In genomic region chr16:31213877-31214704, GRCh38 we compare ENCODE assay signal across 10 cellular contexts. TPM values are rescaled to one million over a fixed set of nuclear protein-coding genes. Genes with fewer than 3 reads are reported as not detected.
A peak's percentile ranks its signal among the peaks of the same experiment; 100 is the strongest.
DNase-seq lines count a peak whose midpoint lies in the region; ATAC-seq, FAIRE-seq and TF ChIP-seq lines count a peak whose summit lies in the region.
"Had no signal": no experiment of that assay in that cellular context is flagged by ENCODE, and none has a peak within 500 bp of the region (broad histone marks: within the 10 kb centered on the region; RNA-seq: fewer than 3 reads in every experiment).

TSS of gene TRIM72 (plus strand) at chr16:31214119. CDS start at chr16:31214739, 620 bp downstream.

- no peak within 1 kb of the TSS for H3K27ac ChIP-seq in AG04450 (ENCODE audit: low read depth, low read length)
- H3K27ac ChIP-seq in ectodermal cell (ENCODE audit: insufficient read depth, low read depth, low read length, poor library complexity, severe bottlenecking) = no peak within 1 kb of the TSS
- H3K27ac ChIP-seq in adrenal gland = no peak within 1 kb of the TSS

- no peak for FAIRE-seq in frontal cortex (lab: Jason Lieb, UNC)

- peaks cover 5% of the 10 kb centered on the region; the same call in 1 of the 2 replicates for H3K9me3 ChIP-seq in AG04450 (ENCODE audit: control insufficient read depth, insufficient read depth, low read length)
- no peaks in the 10 kb centered on the region for H3K9me3 ChIP-seq in ectodermal cell (ENCODE audit: control insufficient read depth, low read length)
- H3K9me3 ChIP-seq in adrenal gland (replicated peaks in 1 of 3) = no peaks in the 10 kb centered on the region

- WGBS in ectodermal cell, 2 experiments = 41 to 42% methylated on average over 25 of the region's 25 CpGs
- WGBS in adrenal gland, 4 donors = 66 to 88% (median 80%) methylated on average over 9 to 25 of the region's 25 CpGs

- DNase-seq in AG04450 (ENCODE audit: low read depth, low spot score) (no peak), LHCN-M2 (ENCODE audit: low read depth) (peak; percentile 95), adrenal gland (no peak), frontal cortex (ENCODE audit: low spot score in 2 of 2) (no peak)
- DNase-seq in natural killer cell treated with Interleukin-12 subunit alpha and Interleukin-12 subunit beta and Interleukin-15 and Interleukin-18, amount 100 ng/mL, for 72 hours (ENCODE audit: low spot score) = no peak
- DNase-seq: activated CD8-positive, alpha-beta memory T cell treated with anti-CD3 and anti-CD28 coated beads, Interleukin-2, amount 50 U/mL, for 48 hours; GDM1 had no signal

- TF ChIP-seq CTCF in AG04450 (IDR thresholded peaks at IDR 0.05; ENCODE audit: low read depth, low read length) = no peak
- TF ChIP-seq CTCF in adrenal gland (IDR thresholded peaks at IDR 0.05) = no peak

- H3K36me3 Mint-ChIP-seq in natural killer cell treated with Interleukin-12 subunit alpha and Interleukin-12 subunit beta and Interleukin-15 and Interleukin-18, amount 100 ng/mL, for 72 hours = no peaks in the 10 kb centered on the region

- H3K27ac Mint-ChIP-seq in natural killer cell treated with Interleukin-12 subunit alpha and Interleukin-12 subunit beta and Interleukin-15 and Interleukin-18, amount 100 ng/mL, for 72 hours = no peak within 1 kb of the TSS

- intact Hi-C loops in adrenal gland (cut with DNase I) = no loop called here

- no peaks in the 10 kb centered on the region for H3K9me3 Mint-ChIP-seq in natural killer cell treated with Interleukin-12 subunit alpha and Interleukin-12 subunit beta and Interleukin-15 and Interleukin-18, amount 100 ng/mL, for 72 hours

- peaks cover 7 to 21% of the 10 kb centered on the region in 2 donors for H3K27me3 Mint-ChIP-seq in natural killer cell treated with Interleukin-12 subunit alpha and Interleukin-12 subunit beta and Interleukin-15 and Interleukin-18, amount 100 ng/mL, for 72 hours

- POLR2A ChIA-PET in AG04450 (lab: Yijun Ruan, JAX) = interaction anchor here (1.9 kb wide), 1 partner anchor 12 kb away, joined by 6 read pairs; the partner anchor contains the start of gene PYCARD

- H3K36me3 ChIP-seq in ectodermal cell (ENCODE audit: control insufficient read depth, insufficient read depth, low read length) = no peaks in the 10 kb centered on the region
- no peaks in the 10 kb centered on the region for H3K36me3 ChIP-seq in adrenal gland (replicated peaks in 1 of 2)

- TF ChIP-seq POLR2A in adrenal gland (IDR thresholded peaks at IDR 0.05) = no peak

- ATAC-seq in natural killer cell treated with Interleukin-12 subunit alpha and Interleukin-12 subunit beta and Interleukin-15 and Interleukin-18, amount 100 ng/mL, for 72 hours = no peak
- ATAC-seq in GM19324 (IDR thresholded peaks at IDR 0.05; ENCODE audit: low FRiP score, unreplicated experiment) (no peak), HG03097 (IDR thresholded peaks at IDR 0.05; ENCODE audit: low FRiP score, unreplicated experiment) (no peak)

- CTCF ChIA-PET in AG04450 (lab: Charles Lee) = interaction anchor here (1.4 to 1.6 kb wide), 2 partner anchors 169 to 654 kb away, joined by 4 to 5 read pairs; no protein-coding TSS in a partner anchor

- H3K4me1 ChIP-seq in ectodermal cell (ENCODE audit: control insufficient read depth, insufficient read depth, low read length) (peaks cover 17% of the 10 kb centered on the region), adrenal gland (replicated peaks in 1 of 2) (peaks cover 16 to 21% of the 10 kb centered on the region in 2 donors)

- peaks cover 15 to 18% of the 10 kb centered on the region in 2 donors for H3K4me1 Mint-ChIP-seq in natural killer cell treated with Interleukin-12 subunit alpha and Interleukin-12 subunit beta and Interleukin-15 and Interleukin-18, amount 100 ng/mL, for 72 hours (ENCODE audit: low read depth in 2 of 2)

- peak within 1 kb of the TSS; percentile 59 for H3K4me3 ChIP-seq in AG04450 (ENCODE audit: low read depth, low read length)
- H3K4me3 ChIP-seq in ectodermal cell (ENCODE audit: insufficient read depth, low read depth, low read length) = peak within 1 kb of the TSS; percentile 44
- H3K4me3 ChIP-seq in adrenal gland = peak within 1 kb of the TSS in 2 of 4 donors; percentile 51 to 62

- H3K27me3 ChIP-seq in AG04450 (ENCODE audit: control insufficient read depth, insufficient read depth, low read length) (peaks cover 56% of the 10 kb centered on the region), ectodermal cell (ENCODE audit: control insufficient read depth, insufficient read depth, low read length, poor library complexity, severe bottlenecking) (peaks cover 62% of the 10 kb centered on the region), adrenal gland (peaks cover 22% of the 10 kb centered on the region)

- H3K4me3 Mint-ChIP-seq in natural killer cell treated with Interleukin-12 subunit alpha and Interleukin-12 subunit beta and Interleukin-15 and Interleukin-18, amount 100 ng/mL, for 72 hours = peak within 1 kb of the TSS; percentile 81

RNA-seq across cellular contexts. Expression of gene TRIM72, which starts in this region (rescaled TPM):
- polyA plus RNA-seq in AG04450 (2011; rRNA removed) (not detected in 2 replicates), adrenal gland (under 1 TPM in 2 of 3 donors, not detected in 1; 0.03 to 0.08 TPM)
- not detected in 2 replicates for polyA minus RNA-seq in AG04450 (2011; rRNA and poly(A)+ RNA removed)
- total RNA-seq in LHCN-M2 (2014; rRNA removed) (52.4 and 56.5 TPM in 2 replicates), adrenal gland (under 1 TPM in 2 of 8 donors, not detected in 6; 0.04 to 0.24 TPM), frontal cortex (1.2 TPM)
- polyA plus RNA-seq in LHCN-M2 (2012) = 40.4 TPM
- not detected for polyA plus RNA-seq in ectodermal cell (2013, experiment 1 of 4)
- polyA plus RNA-seq in ectodermal cell (2013, experiment 2 of 4) = not detected
- polyA plus RNA-seq in ectodermal cell (2013, experiment 3 of 4) = not detected
- polyA plus RNA-seq in ectodermal cell (2013, experiment 4 of 4) = not detected
- under 1 TPM in 1 of 2 donors, not detected in 1; 0.06 TPM for total RNA-seq in natural killer cell treated with Interleukin-12 subunit alpha and Interleukin-12 subunit beta and Interleukin-15 and Interleukin-18, amount 100 ng/mL, for 72 hours

Comparison
In these comparisons a context has a peak if more than half of its experiments do, and no peak if none do; other contexts are left out.
1. RNA of gene TRIM72 (total RNA-seq): 52.4 to 56.5 TPM in LHCN-M2; 1.2 TPM in frontal cortex (single experiment), 0.06 TPM in natural killer cell treated with Interleukin-12 subunit alpha and Interleukin-12 subunit beta and Interleukin-15 and Interleukin-18, amount 100 ng/mL, for 72 hours and 0.04 to 0.24 TPM in adrenal gland; every median in the first group is over 10 times any median in the second.